ENCODE assay signal across 8 cellular contexts in genomic region chr17:7930841-7931631, GRCh38. TPM values are rescaled to one million over a fixed set of nuclear protein-coding genes. Genes with fewer than 3 reads are reported as not detected.
DNase-seq lines count a peak whose midpoint lies in the region; ATAC-seq and TF ChIP-seq lines count a peak whose summit lies in the region.

No MANE protein-coding gene starts in this region.

- WGBS in esophagus squamous epithelium, 2 donors: 34 to 50% methylated on average over 15 to 20 of the region's 20 CpGs

- no peak for TF ChIP-seq POLR2A in esophagus squamous epithelium (IDR thresholded peaks at IDR 0.05)

- ATAC-seq in RWPE2 (ENCODE audit: low read depth): peak; percentile 4; the same call in 2 of the 3 replicates
- ATAC-seq in GM18502 (IDR thresholded peaks at IDR 0.05; ENCODE audit: poor library complexity, unreplicated experiment): no peak
- ATAC-seq in omental fat pad (ENCODE audit: low FRiP score): no peak
- no peak for ATAC-seq in HG02678 (IDR thresholded peaks at IDR 0.05; ENCODE audit: unreplicated experiment)

- H3K4me3 Mint-ChIP-seq in progenitor cell of endocrine pancreas (ENCODE audit: low read depth): peak overlapping the region; percentile 96

- H3K36me3 ChIP-seq in RWPE2 (ENCODE audit: low read depth): peaks cover 23% of the 10 kb centered on the region
- H3K36me3 ChIP-seq in esophagus squamous epithelium: peaks cover 0 to 24% (median 0%) of the 10 kb centered on the region in 3 donors

- intact Hi-C loops in esophagus squamous epithelium (cut with DNase I): no loop called here

- H3K27ac Mint-ChIP-seq in progenitor cell of endocrine pancreas: peak overlapping the region; percentile 76

- H3K4me3 ChIP-seq in GM12865 (ENCODE audit: low read depth, low read length) (peak overlapping the region; percentile 74), RWPE2 (ENCODE audit: severe bottlenecking) (peak overlapping the region; percentile 78), esophagus squamous epithelium (peak overlapping the region; percentile 68 to 87 (median 82))

- peaks cover 10% of the 10 kb centered on the region for H3K36me3 Mint-ChIP-seq in progenitor cell of endocrine pancreas (ENCODE audit: insufficient read depth)

- H3K9me3 Mint-ChIP-seq in progenitor cell of endocrine pancreas (ENCODE audit: low read depth): no peaks in the 10 kb centered on the region

- no peak for TF ChIP-seq CTCF in GM12865 (IDR thresholded peaks at IDR 0.05; ENCODE audit: insufficient read depth, low read depth, low read length, missing control alignments)
- TF ChIP-seq CTCF in RWPE2 (IDR thresholded peaks at IDR 0.05; ENCODE audit: poor library complexity, severe bottlenecking): no peak
- TF ChIP-seq CTCF in esophagus squamous epithelium (IDR thresholded peaks at IDR 0.05): no peak
- no peak for TF ChIP-seq CTCF in progenitor cell of endocrine pancreas (IDR thresholded peaks at IDR 0.05; ENCODE audit: unreplicated experiment)
- TF ChIP-seq CTCF in omental fat pad (IDR thresholded peaks at IDR 0.05): no peak

- peaks cover 34% of the 10 kb centered on the region for H3K27me3 Mint-ChIP-seq in progenitor cell of endocrine pancreas

- no peaks in the 10 kb centered on the region for H3K9me3 ChIP-seq in RWPE2 (ENCODE audit: severe bottlenecking)
- no peaks in the 10 kb centered on the region for H3K9me3 ChIP-seq in esophagus squamous epithelium

- H3K27ac ChIP-seq in RWPE2 (ENCODE audit: poor library complexity, severe bottlenecking): peak overlapping the region; percentile 11
- peak overlapping the region; percentile 86 to 94 (median 90) for H3K27ac ChIP-seq in esophagus squamous epithelium

- H3K4me1 ChIP-seq in RWPE2 (ENCODE audit: insufficient read depth, poor library complexity, severe bottlenecking): peaks cover 9% of the 10 kb centered on the region
- H3K4me1 ChIP-seq in esophagus squamous epithelium: peaks cover 19 to 53% (median 28%) of the 10 kb centered on the region in 3 donors

- DNase-seq in GM12865 (ENCODE audit: low read depth): peak; percentile 19
- DNase-seq in RWPE2 (ENCODE audit: low spot score): no peak
- DNase-seq in esophagus squamous epithelium (lab: John Stamatoyannopoulos, UW): no peak
- DNase-seq in progenitor cell of endocrine pancreas (ENCODE audit: low spot score, unreplicated experiment): no peak
- DNase-seq in omental fat pad (ENCODE audit: low spot score): no peak
- no peak for DNase-seq in NCI-H2227 treated with DMSO at 0.1 percent for 48 hours (lab: John Stamatoyannopoulos, UW)

- H3K27me3 ChIP-seq in RWPE2 (ENCODE audit: insufficient read depth, poor library complexity, severe bottlenecking) (no peaks in the 10 kb centered on the region), esophagus squamous epithelium (peaks cover 0 to 4% (median 0%) of the 10 kb centered on the region in 4 donors)

- peaks cover 26% of the 10 kb centered on the region for H3K4me1 Mint-ChIP-seq in progenitor cell of endocrine pancreas (ENCODE audit: low read depth)

RNA-seq across cellular contexts. Expression of gene TRAPPC1, which starts 0.7 kb away (rescaled TPM):
- total RNA-seq in esophagus squamous epithelium: 10 to 100 TPM; 31.3 to 71.1 (median 40.3) TPM
- total RNA-seq in progenitor cell of endocrine pancreas: 139 and 141 TPM in 2 replicates
- 10 to 100 TPM; 30.0 to 73.3 (median 48.3) TPM for total RNA-seq in omental fat pad

RNA-seq across cellular contexts. Expression of gene CNTROB, which starts 1.0 kb away (rescaled TPM):
- 10 to 100 TPM; 12.4 to 21.4 (median 13.5) TPM for total RNA-seq in esophagus squamous epithelium
- 47.7 and 51.6 TPM in 2 replicates for total RNA-seq in progenitor cell of endocrine pancreas
- 10 to 100 TPM; 14.8 to 24.7 (median 19.8) TPM for total RNA-seq in omental fat pad

RNA-seq across cellular contexts. Expression of gene KCNAB3, which starts 1.4 kb away (rescaled TPM):
- total RNA-seq in esophagus squamous epithelium (1 to 10 TPM in 1 of 4 donors, under 1 TPM in 1, not detected in 2; 0.95 to 1.1 TPM), progenitor cell of endocrine pancreas (6.0 and 6.4 TPM in 2 replicates), omental fat pad (1 to 10 TPM; 1.6 to 2.9 (median 2.6) TPM)

RNA-seq across cellular contexts. Expression of gene RNF227, which starts 14.9 kb away (rescaled TPM):
- total RNA-seq in esophagus squamous epithelium (1 to 10 TPM in 3 of 4 donors, under 1 TPM in 1; 0.94 to 8.6 (median 5.7) TPM), progenitor cell of endocrine pancreas (1.8 and 2.3 TPM in 2 replicates), omental fat pad (10 to 100 TPM in 2 of 4 donors, 1 to 10 TPM in 2; 4.1 to 19.1 (median 9.7) TPM)

RNA-seq across cellular contexts. Expression of gene CHD3, which starts 42.4 kb away (rescaled TPM):
- total RNA-seq in esophagus squamous epithelium: 10 to 100 TPM; 57.7 to 93.5 (median 73.0) TPM
- total RNA-seq in progenitor cell of endocrine pancreas: 112 and 119 TPM in 2 replicates
- total RNA-seq in omental fat pad: 10 to 100 TPM; 47.0 to 77.6 (median 57.3) TPM
